8 cellular contexts compared by ENCODE assay signal in the genomic region with DNA sequence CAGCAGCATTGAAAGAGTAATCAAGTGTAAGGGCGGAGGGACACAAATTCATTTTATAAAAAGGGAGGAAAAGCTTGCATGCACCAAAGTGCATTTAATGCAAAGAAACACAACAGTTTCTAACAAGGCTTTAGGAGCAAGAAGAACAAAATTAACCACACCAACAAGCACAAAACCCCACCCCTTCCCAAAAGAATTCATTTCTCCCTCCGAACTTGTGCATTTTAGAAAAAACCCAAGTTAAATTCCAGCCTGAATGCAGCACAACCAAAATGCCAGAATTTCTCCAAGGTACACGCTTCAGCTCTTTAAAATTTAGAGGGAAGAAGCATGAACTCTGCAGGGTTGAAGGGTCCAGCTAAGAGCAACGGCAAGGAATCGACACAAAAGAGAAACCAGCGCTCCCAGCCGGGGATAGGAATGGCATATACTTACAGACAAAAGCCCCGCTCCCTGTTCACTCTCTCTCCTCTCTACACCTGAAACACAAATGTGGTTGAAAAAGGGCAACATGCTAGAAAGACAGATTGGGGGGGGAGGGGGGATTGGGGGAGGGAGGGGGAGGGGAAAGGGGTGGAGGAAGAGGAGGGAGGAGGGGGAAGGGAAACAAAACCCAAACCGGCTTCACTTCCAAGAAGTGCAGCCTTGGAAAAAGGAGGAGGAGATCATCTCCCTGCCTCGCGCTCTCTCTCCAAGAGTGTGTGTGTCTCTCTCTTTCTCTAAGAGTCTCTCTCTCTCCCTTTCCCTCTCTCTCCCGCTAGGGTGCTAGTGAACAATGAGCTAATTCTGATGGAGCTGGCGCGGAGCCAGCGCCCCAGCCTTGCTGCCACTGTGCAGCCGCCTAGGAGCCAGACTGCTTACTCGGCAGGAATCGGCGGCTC. TPM values are rescaled to one million over a fixed set of nuclear protein-coding genes. Genes with fewer than 3 reads are reported as not detected.
DNase-seq lines count a peak whose midpoint lies in the region; ATAC-seq and TF ChIP-seq lines count a peak whose summit lies in the region.

A gene with protein sequence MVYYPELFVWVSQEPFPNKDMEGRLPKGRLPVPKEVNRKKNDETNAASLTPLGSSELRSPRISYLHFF (minus strand): TSS at position 494 of the 881 bp plus-strand sequence. CDS start 1,422 bp downstream, outside the sequence.

- H3K4me1 ChIP-seq in OCI-LY1 (ENCODE audit: insufficient read depth, low read length, severe bottlenecking) (peaks cover 35% of the 10 kb centered on the region), esophagus (ENCODE audit: control insufficient read depth in 2 of 2, insufficient read depth in 2 of 2, low read length in 1 of 2) (no peaks in the 10 kb centered on the region), mucosa of stomach (ENCODE audit: control insufficient read depth, insufficient read depth, low read length) (peaks cover 8% of the 10 kb centered on the region)

- peaks cover 12% of the 10 kb centered on the region for H3K79me2 ChIP-seq in OCI-LY1 (ENCODE audit: insufficient read depth, low read length)

- no peak for TF ChIP-seq CTCF in OCI-LY1 (IDR thresholded peaks at IDR 0.05; ENCODE audit: low read length)

- H3K4me3 ChIP-seq in OCI-LY1 (ENCODE audit: low read depth, low read length, poor library complexity, severe bottlenecking) (peak within 1 kb of the TSS; percentile 89), esophagus (ENCODE audit: low read depth in 1 of 2, low read length in 2 of 2) (peak within 1 kb of the TSS; percentile 47 to 76), mucosa of stomach (ENCODE audit: low read length) (peak within 1 kb of the TSS; percentile 52)

- H2AFZ ChIP-seq in OCI-LY1 (ENCODE audit: low read length): peak within 1 kb of the TSS; percentile 39; the same call in 1 of the 2 replicates

- H3K9me2 ChIP-seq in OCI-LY1 (ENCODE audit: low read depth, low read length): no peaks in the 10 kb centered on the region

- WGBS in esophagus, 2 donors: 1 to 2% methylated on average over 19 of the region's 19 CpGs

- H4K20me1 ChIP-seq in OCI-LY1 (ENCODE audit: insufficient read depth, low read length): no peaks in the 10 kb centered on the region

- peak; percentile 98 for DNase-seq in DMS 273 (lab: John Stamatoyannopoulos, UW; ENCODE audit: unreplicated experiment)
- DNase-seq in HuH-7 (ENCODE audit: low spot score): peak; percentile 68
- peak; percentile 75 for DNase-seq in activated T-cell treated with anti-CD3 and anti-CD28 coated beads for 48 hours (ENCODE audit: low read depth)
- peak; percentile 46 to 50 for DNase-seq in stimulated activated CD8-positive, alpha-beta memory T cell treated with anti-CD3 and anti-CD28 coated beads, Interleukin-7, amount 100 ng/mL, for 48 hours (ENCODE audit: extremely low read depth in 1 of 2, low read depth in 1 of 2)

- H3K27ac ChIP-seq in OCI-LY1 (ENCODE audit: low read depth, low read length, poor library complexity, severe bottlenecking) (peak within 1 kb of the TSS; percentile 91), esophagus (ENCODE audit: low read depth in 2 of 2, low read length in 1 of 2) (peak within 1 kb of the TSS; percentile 88)

- peak; percentile 65 for ATAC-seq in GM21528 (IDR thresholded peaks at IDR 0.05; ENCODE audit: low FRiP score, unreplicated experiment)

- H3K9me3 ChIP-seq in OCI-LY1 (ENCODE audit: low read length): no peaks in the 10 kb centered on the region
- H3K9me3 ChIP-seq in esophagus (ENCODE audit: control insufficient read depth in 2 of 2, insufficient read depth in 1 of 2, low read depth in 1 of 2, low read length in 1 of 2): no peaks in the 10 kb centered on the region
- H3K9me3 ChIP-seq in mucosa of stomach (ENCODE audit: control insufficient read depth, low read length): no peaks in the 10 kb centered on the region

- no peaks in the 10 kb centered on the region for H3F3A ChIP-seq in OCI-LY1 (ENCODE audit: insufficient read depth, low read length)

- H3K27me3 ChIP-seq in OCI-LY1 (ENCODE audit: insufficient read depth, low read length): no peaks in the 10 kb centered on the region
- H3K27me3 ChIP-seq in esophagus (ENCODE audit: control insufficient read depth in 1 of 2, insufficient read depth in 2 of 2, low read length in 2 of 2): no peaks in the 10 kb centered on the region
- no peaks in the 10 kb centered on the region for H3K27me3 ChIP-seq in mucosa of stomach (ENCODE audit: control insufficient read depth, insufficient read depth, low read length)

- peak within 1 kb of the TSS; percentile 71 for H3K4me2 ChIP-seq in OCI-LY1 (ENCODE audit: low read length)

- H3K9ac ChIP-seq in OCI-LY1 (ENCODE audit: low read length) (peak within 1 kb of the TSS; percentile 92), mucosa of stomach (ENCODE audit: low read length) (peak within 1 kb of the TSS; percentile 85)

- H3K36me3 ChIP-seq in OCI-LY1 (ENCODE audit: insufficient read depth, low read length) (peaks cover 21% of the 10 kb centered on the region), esophagus (ENCODE audit: control insufficient read depth in 2 of 2, insufficient read depth in 2 of 2, low read length in 1 of 2) (no peaks in the 10 kb centered on the region), mucosa of stomach (ENCODE audit: control insufficient read depth, insufficient read depth, low read length) (no peaks in the 10 kb centered on the region)

RNA-seq across cellular contexts. Expression of the gene that starts here (rescaled TPM):
- 1 to 10 TPM; 4.6 to 7.5 TPM for polyA plus RNA-seq in esophagus

Comparison
In these comparisons a context has a peak if more than half of its experiments do, and no peak if none do; other contexts are left out.
1. Peak in every context shown above with its lines: DNase-seq, ATAC-seq, H3K4me3 ChIP-seq and H3K27ac ChIP-seq.
2. DNase-seq: peak in every context shown above with its lines; median percentile 98 in DMS 273; 75 in activated T-cell treated with anti-CD3 and anti-CD28 coated beads for 48 hours; 68 in HuH-7; 48 in stimulated activated CD8-positive, alpha-beta memory T cell treated with anti-CD3 and anti-CD28 coated beads, Interleukin-7, amount 100 ng/mL, for 48 hours.